Comparison of ENCODE assay signal across 17 cellular contexts in genomic region chr1:90220496-90220895, GRCh38.
"Had no signal": no experiment of that assay in that cellular context is flagged by ENCODE, and none has a peak within 500 bp of the region (broad histone marks: within the 10 kb centered on the region; RNA-seq: fewer than 3 reads in every experiment).

No MANE protein-coding gene starts in this region.

- H3K4me1 Mint-ChIP-seq: activated CD4-positive, alpha-beta T cell treated with anti-CD3 and anti-CD28 coated beads for 36 hours had no signal

- H3K27me3 ChIP-seq: adrenal gland, neutrophil, pancreas, sigmoid colon, tibial artery, vagina had no signal

- H3K36me3 Mint-ChIP-seq: activated naive CD4-positive, alpha-beta T cell treated with anti-CD3 and anti-CD28 coated beads, Interleukin-2, amount 50 U/mL, for 72 hours had no signal

- DNase-seq: activated CD4-positive, alpha-beta T cell treated with anti-CD3 and anti-CD28 coated beads for 36 hours; activated CD4-positive, alpha-beta T cell treated with anti-CD3 and anti-CD28 coated beads, Interleukin-2, amount 50 U/mL, for 48 hours; activated gamma-delta T cell treated with Interleukin-2 at 50 U/mL for 16 hours; adrenal gland; cerebellar nuclear complex; foreskin fibroblast; pancreas; sigmoid colon; spleen; stimulated activated naive CD4-positive, alpha-beta T cell treated with Interleukin-2 at 50 U/mL for 16 hours; tibial artery had no signal

- H3K4me1 ChIP-seq: adrenal gland, pancreas, sigmoid colon, spleen, tibial artery, vagina had no signal

- H3K27me3 Mint-ChIP-seq: activated CD4-positive, alpha-beta T cell treated with anti-CD3 and anti-CD28 coated beads for 36 hours; dendritic cell treated with granulocyte-macrophage colony-stimulating factor and Interleukin-4, amounts not matched to agents 40 ng/mL and 50 ng/mL, for 4 days had no signal

- H3K36me3 ChIP-seq: adrenal gland, neutrophil, pancreas, sigmoid colon, spleen, tibial artery, vagina had no signal

- H3K27ac ChIP-seq: adrenal gland, epithelial cell of prostate, neutrophil, pancreas, sigmoid colon, spleen, tibial artery, vagina had no signal

- H3K27ac Mint-ChIP-seq: activated CD4-positive, alpha-beta T cell treated with anti-CD3 and anti-CD28 coated beads for 36 hours; activated naive CD4-positive, alpha-beta T cell treated with anti-CD3 and anti-CD28 coated beads, Interleukin-2, amount 50 U/mL, for 72 hours; dendritic cell treated with granulocyte-macrophage colony-stimulating factor and Interleukin-4, amounts not matched to agents 40 ng/mL and 50 ng/mL, for 4 days; T-helper 2 cell treated with Interferon-gamma antibody and Interleukin-4, amounts not matched to agents 5 μg/mL and 100 μg/mL, for 36 hours had no signal

- H3K4me3 ChIP-seq: adrenal gland, pancreas, sigmoid colon, spleen, tibial artery, vagina had no signal

- H3K4me3 Mint-ChIP-seq: activated CD4-positive, alpha-beta T cell treated with anti-CD3 and anti-CD28 coated beads for 36 hours; dendritic cell treated with granulocyte-macrophage colony-stimulating factor and Interleukin-4, amounts not matched to agents 40 ng/mL and 50 ng/mL, for 4 days; T-helper 2 cell treated with Interferon-gamma antibody and Interleukin-4, amounts not matched to agents 5 μg/mL and 100 μg/mL, for 36 hours had no signal

- H3K9me3 ChIP-seq: adrenal gland, neutrophil, pancreas, sigmoid colon, vagina had no signal
